Comparison of ENCODE assay signal across 1 cellular context in the genomic region with DNA sequence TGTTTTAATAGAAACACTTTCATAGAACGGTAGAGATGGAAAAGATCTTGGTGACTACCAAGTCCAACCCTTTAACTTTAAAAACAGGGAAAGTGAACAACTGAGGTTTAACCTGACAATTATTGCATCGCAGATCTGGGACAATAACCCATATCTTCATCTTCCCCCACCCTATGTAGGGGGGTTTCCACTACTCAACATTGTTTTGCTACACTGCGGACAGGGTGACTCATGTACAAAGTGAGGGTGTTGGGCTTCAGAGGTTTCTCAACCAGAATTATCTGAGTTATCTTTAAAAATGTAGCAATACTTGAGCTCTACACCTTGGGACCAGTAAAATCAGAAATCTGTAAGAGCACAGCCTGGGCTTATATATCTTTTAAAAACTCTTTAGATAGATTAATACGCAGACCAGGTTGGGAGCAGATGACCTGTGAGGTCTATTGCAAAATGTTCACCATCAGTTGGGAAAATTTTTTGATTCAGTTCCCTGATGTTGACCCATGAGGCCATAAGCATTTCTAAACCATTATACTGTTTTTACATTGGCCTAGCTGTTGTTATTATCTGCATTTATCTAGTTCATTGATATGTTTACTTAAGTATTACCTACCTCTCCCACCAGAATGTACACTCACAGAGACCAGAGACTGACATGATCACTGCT.
TF ChIP-seq lines count a peak whose summit lies in the region.

No MANE protein-coding gene starts in this region.

TF ChIP-seq in GM12878, 131 proteins besides CTCF, POLR2A, EP300 and RAD21 (continued from another document):
- no peak for TF ChIP-seq IRF5 (IDR thresholded peaks at IDR 0.05; ENCODE audit: borderline replicate concordance)
